ENCODE assay signal across 1 cellular context in the genomic region with DNA sequence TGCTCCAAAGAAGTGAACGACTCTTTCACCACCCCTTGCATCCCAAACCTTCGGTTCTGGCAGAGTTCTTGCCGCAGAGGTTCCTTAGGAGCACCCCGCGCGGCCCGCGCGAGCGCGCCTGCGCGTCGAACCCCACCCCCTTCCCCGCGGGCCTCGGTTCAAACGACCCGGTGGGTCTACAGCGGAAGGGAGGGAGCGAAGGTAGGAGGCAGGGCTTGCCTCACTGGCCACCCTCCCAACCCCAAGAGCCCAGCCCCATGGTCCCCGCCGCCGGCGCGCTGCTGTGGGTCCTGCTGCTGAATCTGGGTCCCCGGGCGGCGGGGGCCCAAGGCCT.
TF ChIP-seq lines count a peak whose summit lies in the region.

A gene with protein sequence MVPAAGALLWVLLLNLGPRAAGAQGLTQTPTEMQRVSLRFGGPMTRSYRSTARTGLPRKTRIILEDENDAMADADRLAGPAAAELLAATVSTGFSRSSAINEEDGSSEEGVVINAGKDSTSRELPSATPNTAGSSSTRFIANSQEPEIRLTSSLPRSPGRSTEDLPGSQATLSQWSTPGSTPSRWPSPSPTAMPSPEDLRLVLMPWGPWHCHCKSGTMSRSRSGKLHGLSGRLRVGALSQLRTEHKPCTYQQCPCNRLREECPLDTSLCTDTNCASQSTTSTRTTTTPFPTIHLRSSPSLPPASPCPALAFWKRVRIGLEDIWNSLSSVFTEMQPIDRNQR (plus strand): TSS at position 161 of the 334 bp plus-strand sequence. CDS start 97 bp downstream, at position 258.

TF ChIP-seq in GM12878, 131 proteins besides CTCF, POLR2A, EP300 and RAD21 (continued from another document):
- TF ChIP-seq, protein P1, sequence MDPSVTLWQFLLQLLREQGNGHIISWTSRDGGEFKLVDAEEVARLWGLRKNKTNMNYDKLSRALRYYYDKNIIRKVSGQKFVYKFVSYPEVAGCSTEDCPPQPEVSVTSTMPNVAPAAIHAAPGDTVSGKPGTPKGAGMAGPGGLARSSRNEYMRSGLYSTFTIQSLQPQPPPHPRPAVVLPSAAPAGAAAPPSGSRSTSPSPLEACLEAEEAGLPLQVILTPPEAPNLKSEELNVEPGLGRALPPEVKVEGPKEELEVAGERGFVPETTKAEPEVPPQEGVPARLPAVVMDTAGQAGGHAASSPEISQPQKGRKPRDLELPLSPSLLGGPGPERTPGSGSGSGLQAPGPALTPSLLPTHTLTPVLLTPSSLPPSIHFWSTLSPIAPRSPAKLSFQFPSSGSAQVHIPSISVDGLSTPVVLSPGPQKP (IDR thresholded peaks at IDR 0.05; ENCODE audit: low read depth, low read length): no peak
- TF ChIP-seq, protein P2, sequence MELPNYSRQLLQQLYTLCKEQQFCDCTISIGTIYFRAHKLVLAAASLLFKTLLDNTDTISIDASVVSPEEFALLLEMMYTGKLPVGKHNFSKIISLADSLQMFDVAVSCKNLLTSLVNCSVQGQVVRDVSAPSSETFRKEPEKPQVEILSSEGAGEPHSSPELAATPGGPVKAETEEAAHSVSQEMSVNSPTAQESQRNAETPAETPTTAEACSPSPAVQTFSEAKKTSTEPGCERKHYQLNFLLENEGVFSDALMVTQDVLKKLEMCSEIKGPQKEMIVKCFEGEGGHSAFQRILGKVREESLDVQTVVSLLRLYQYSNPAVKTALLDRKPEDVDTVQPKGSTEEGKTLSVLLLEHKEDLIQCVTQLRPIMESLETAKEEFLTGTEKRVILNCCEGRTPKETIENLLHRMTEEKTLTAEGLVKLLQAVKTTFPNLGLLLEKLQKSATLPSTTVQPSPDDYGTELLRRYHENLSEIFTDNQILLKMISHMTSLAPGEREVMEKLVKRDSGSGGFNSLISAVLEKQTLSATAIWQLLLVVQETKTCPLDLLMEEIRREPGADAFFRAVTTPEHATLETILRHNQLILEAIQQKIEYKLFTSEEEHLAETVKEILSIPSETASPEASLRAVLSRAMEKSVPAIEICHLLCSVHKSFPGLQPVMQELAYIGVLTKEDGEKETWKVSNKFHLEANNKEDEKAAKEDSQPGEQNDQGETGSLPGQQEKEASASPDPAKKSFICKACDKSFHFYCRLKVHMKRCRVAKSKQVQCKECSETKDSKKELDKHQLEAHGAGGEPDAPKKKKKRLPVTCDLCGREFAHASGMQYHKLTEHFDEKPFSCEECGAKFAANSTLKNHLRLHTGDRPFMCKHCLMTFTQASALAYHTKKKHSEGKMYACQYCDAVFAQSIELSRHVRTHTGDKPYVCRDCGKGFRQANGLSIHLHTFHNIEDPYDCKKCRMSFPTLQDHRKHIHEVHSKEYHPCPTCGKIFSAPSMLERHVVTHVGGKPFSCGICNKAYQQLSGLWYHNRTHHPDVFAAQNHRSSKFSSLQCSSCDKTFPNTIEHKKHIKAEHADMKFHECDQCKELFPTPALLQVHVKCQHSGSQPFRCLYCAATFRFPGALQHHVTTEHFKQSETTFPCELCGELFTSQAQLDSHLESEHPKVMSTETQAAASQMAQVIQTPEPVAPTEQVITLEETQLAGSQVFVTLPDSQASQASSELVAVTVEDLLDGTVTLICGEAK (IDR thresholded peaks at IDR 0.05; ENCODE audit: borderline replicate concordance): no peak
- TF ChIP-seq RFX5 (IDR thresholded peaks at IDR 0.05; ENCODE audit: low read depth, low read length): no peak
